15 cellular contexts compared by ENCODE assay signal in genomic region chr3:112656045-112656444, GRCh38. TPM values are rescaled to one million over a fixed set of nuclear protein-coding genes. Genes with fewer than 3 reads are reported as not detected.
A peak's percentile ranks its signal among the peaks of the same experiment; 100 is the strongest.
DNase-seq lines count a peak whose midpoint lies in the region; ATAC-seq and TF ChIP-seq lines count a peak whose summit lies in the region.
"Had no signal": no experiment of that assay in that cellular context is flagged by ENCODE, and none has a peak within 500 bp of the region (broad histone marks: within the 10 kb centered on the region; RNA-seq: fewer than 3 reads in every experiment).

No MANE protein-coding gene starts in this region.

- POLR2A ChIA-PET in PC-3 (lab: Charles Lee; ENCODE audit: unreplicated experiment), result no interaction called here

- peak overlapping the region; percentile 8; the same call in 1 of the 2 replicates for H3K27ac ChIP-seq in PC-3 (ENCODE audit: low read length)
- H3K27ac ChIP-seq: BLaER1 had no signal

- H3K36me3 ChIP-seq in PC-3 (ENCODE audit: low read depth, low read length), result no peaks in the 10 kb centered on the region
- H3K36me3 ChIP-seq: BLaER1, HAP-1 had no signal

- no peaks in the 10 kb centered on the region for H3K27me3 ChIP-seq in PC-3 (ENCODE audit: low read length)
- H3K27me3 ChIP-seq: BLaER1 had no signal

- H3K9ac ChIP-seq in PC-3 (ENCODE audit: low read length), result no peak overlapping the region
- H3K9ac ChIP-seq: BLaER1 had no signal

- DNase-seq in EH (ENCODE audit: low read depth) (peak; percentile 47), PC-3 (peak; percentile 42), chondrocyte (ENCODE audit: low spot score) (no peak), osteocyte (ENCODE audit: extremely low spot score, unreplicated experiment) (no peak), T-helper 17 cell (no peak), dedifferentiated amniotic fluid mesenchymal stem cell (ENCODE audit: extremely low spot score) (no peak)
- no peak for DNase-seq in stimulated activated CD4-positive, alpha-beta T cell treated with anti-CD3 and anti-CD28 coated beads, Interleukin-4, amount 100 ng/mL, for 4 hours
- DNase-seq: CD8-positive, alpha-beta memory T cell; NCI-H1436; NCI-H226; NCI-H526 treated with DMSO at 0.1 percent for 48 hours; NK-92 treated with Interleukin-12 subunit alpha and Interleukin-12 subunit beta, amount 100 ng/mL, for 24 hours had no signal

- H3K79me2 ChIP-seq in PC-3 (ENCODE audit: low read length), result no peaks in the 10 kb centered on the region

- 0 out of 2 replicates have a peak, but pooled peaks cover 3% of the 10 kb centered on the region for H3K9me2 ChIP-seq in PC-3 (replicated peaks; ENCODE audit: low read length)

- TF ChIP-seq CTCF in PC-3 (conservative IDR thresholded peaks at IDR 0.05; ENCODE audit: low read depth, low read length), result no peak
- no peak for TF ChIP-seq CTCF in chondrocyte (IDR thresholded peaks at IDR 0.05)
- TF ChIP-seq CTCF in osteocyte (IDR thresholded peaks at IDR 0.05), result no peak

- H3K4me1 Mint-ChIP-seq in chondrocyte (ENCODE audit: low read depth) (peaks cover 46% of the 10 kb centered on the region), osteocyte (ENCODE audit: unreplicated experiment) (peaks cover 47% of the 10 kb centered on the region), T-helper 17 cell (peaks cover 6% of the 10 kb centered on the region)

- no TSS peak for BruUV-seq in PC-3 (replicated peaks; lab: Mats Ljungman, UMichigan)

- H3K27ac Mint-ChIP-seq in chondrocyte (ENCODE audit: unreplicated experiment) (peak overlapping the region; percentile 66), osteocyte (ENCODE audit: unreplicated experiment) (peak overlapping the region; percentile 95), T-helper 17 cell (no peak overlapping the region)
- H3K27ac Mint-ChIP-seq: CD8-positive, alpha-beta memory T cell had no signal

- ATAC-seq in PC-3 (no peak), HG03135 (IDR thresholded peaks at IDR 0.05; ENCODE audit: unreplicated experiment) (no peak), T-helper 17 cell (no peak)

- H3K36me3 Mint-ChIP-seq in chondrocyte (ENCODE audit: low read depth), result peaks cover 2% of the 10 kb centered on the region
- H3K36me3 Mint-ChIP-seq in osteocyte (ENCODE audit: unreplicated experiment), result no peaks in the 10 kb centered on the region
- peaks cover 3% of the 10 kb centered on the region for H3K36me3 Mint-ChIP-seq in T-helper 17 cell (ENCODE audit: low read depth)
- H3K36me3 Mint-ChIP-seq: CD8-positive, alpha-beta memory T cell had no signal

- no peak overlapping the region for H3K4me3 ChIP-seq in PC-3 (ENCODE audit: low read length)
- H3K4me3 ChIP-seq: BLaER1, HAP-1 had no signal

- peaks cover 56% of the 10 kb centered on the region for H3K4me1 ChIP-seq in PC-3 (ENCODE audit: insufficient read depth, low read length)
- H3K4me1 ChIP-seq: BLaER1, HAP-1 had no signal

- CTCF ChIA-PET in PC-3 (lab: Charles Lee), result no interaction called here

- H4K20me1 ChIP-seq in PC-3 (ENCODE audit: low read length), result no peaks in the 10 kb centered on the region
- H4K20me1 ChIP-seq: BLaER1 had no signal

- H3K27me3 Mint-ChIP-seq in chondrocyte (ENCODE audit: low read depth) (no peaks in the 10 kb centered on the region), osteocyte (ENCODE audit: unreplicated experiment) (no peaks in the 10 kb centered on the region), T-helper 17 cell (no peaks in the 10 kb centered on the region)
- H3K27me3 Mint-ChIP-seq: CD8-positive, alpha-beta memory T cell had no signal

- H3K4me3 Mint-ChIP-seq in chondrocyte (ENCODE audit: unreplicated experiment) (no peak overlapping the region), osteocyte (ENCODE audit: unreplicated experiment) (no peak overlapping the region), T-helper 17 cell (no peak overlapping the region)
- H3K4me3 Mint-ChIP-seq: CD8-positive, alpha-beta memory T cell had no signal

- intact Hi-C loops in PC-3 (cut with micrococcal nuclease), result no loop called here

- H3K9me3 ChIP-seq in PC-3 (ENCODE audit: low read length) (no peaks in the 10 kb centered on the region), T-helper 17 cell (ENCODE audit: control insufficient read depth, low read length, poor library complexity, severe bottlenecking) (no peaks in the 10 kb centered on the region)
- H3K9me3 ChIP-seq: BLaER1, HAP-1 had no signal

- H2AFZ ChIP-seq in PC-3 (ENCODE audit: low read length), result no peak overlapping the region

- peaks cover 11% of the 10 kb centered on the region for H3K9me3 Mint-ChIP-seq in chondrocyte (ENCODE audit: low read depth)
- H3K9me3 Mint-ChIP-seq in osteocyte (ENCODE audit: unreplicated experiment), result peaks cover 12% of the 10 kb centered on the region

- peaks cover 10% of the 10 kb centered on the region for H3F3A ChIP-seq in PC-3 (ENCODE audit: low read length, unreplicated experiment)

- H3K4me2 ChIP-seq in PC-3 (ENCODE audit: low read length), result no peak overlapping the region
- H3K4me2 ChIP-seq: BLaER1 had no signal

RNA-seq across cellular contexts. Expression of gene CCDC80, which starts 15.1 kb away (rescaled TPM):
- total RNA-seq in PC-3 (2014; rRNA removed), result 17.0 and 20.4 TPM in 2 replicates
- 1,151 to 1,607 TPM (median 1,574 TPM) in 3 replicates for total RNA-seq in chondrocyte
- 1,760 and 1,947 TPM in 2 replicates for total RNA-seq in osteocyte
- total RNA-seq in T-helper 17 cell, result not detected
- total RNA-seq: CD8-positive, alpha-beta memory T cell had no signal

Comparison
In these comparisons a context has a peak if more than half of its experiments do, and no peak if none do; other contexts are left out.
1. DNase-seq: peak in EH (single experiment) and PC-3 (single experiment); none in chondrocyte (single experiment), osteocyte (single experiment), T-helper 17 cell (0 of 3), dedifferentiated amniotic fluid mesenchymal stem cell (single experiment) and stimulated activated CD4-positive, alpha-beta T cell treated with anti-CD3 and anti-CD28 coated beads, Interleukin-4, amount 100 ng/mL, for 4 hours (0 of 2).
2. RNA of gene CCDC80, which starts 15.1 kb away (total RNA-seq): 1,760 to 1,947 TPM in osteocyte and 1,151 to 1,607 TPM in chondrocyte; 17.0 to 20.4 TPM in PC-3 and not detected in T-helper 17 cell; every median in the first group is over 10 times any median in the second.